In the genomic region with DNA sequence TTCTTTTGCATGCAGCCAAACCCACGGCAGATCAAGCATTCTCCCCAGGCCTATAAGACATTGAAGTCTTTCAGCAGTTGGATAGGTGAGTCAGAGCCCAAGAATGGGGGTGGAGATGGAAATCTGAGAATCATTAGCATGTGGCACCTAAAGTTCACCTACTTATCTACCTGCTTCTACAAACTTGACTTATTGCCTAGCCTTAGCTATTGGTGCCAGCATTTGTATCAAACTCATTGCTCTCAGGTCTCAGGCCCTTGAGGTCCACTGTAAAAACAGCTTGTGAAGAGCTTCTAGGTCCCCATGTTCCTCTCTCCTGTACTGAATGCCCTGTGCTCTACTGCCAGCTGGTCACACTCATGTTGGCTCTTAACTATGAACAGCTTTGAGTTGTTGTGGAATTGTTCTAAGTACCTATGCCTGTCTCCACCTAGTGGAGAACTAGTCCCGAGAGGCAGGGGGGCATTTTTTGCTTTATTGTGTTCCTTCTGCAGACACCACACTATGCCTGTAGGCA, we compare ENCODE assay signal across 1 cellular context.
TF ChIP-seq lines count a peak whose summit lies in the region.

No MANE protein-coding gene starts in this region.

TF ChIP-seq in GM23338, 12 proteins besides CTCF, POLR2A, EP300 and RAD21 (continued from another document):
- TF ChIP-seq, protein P1, sequence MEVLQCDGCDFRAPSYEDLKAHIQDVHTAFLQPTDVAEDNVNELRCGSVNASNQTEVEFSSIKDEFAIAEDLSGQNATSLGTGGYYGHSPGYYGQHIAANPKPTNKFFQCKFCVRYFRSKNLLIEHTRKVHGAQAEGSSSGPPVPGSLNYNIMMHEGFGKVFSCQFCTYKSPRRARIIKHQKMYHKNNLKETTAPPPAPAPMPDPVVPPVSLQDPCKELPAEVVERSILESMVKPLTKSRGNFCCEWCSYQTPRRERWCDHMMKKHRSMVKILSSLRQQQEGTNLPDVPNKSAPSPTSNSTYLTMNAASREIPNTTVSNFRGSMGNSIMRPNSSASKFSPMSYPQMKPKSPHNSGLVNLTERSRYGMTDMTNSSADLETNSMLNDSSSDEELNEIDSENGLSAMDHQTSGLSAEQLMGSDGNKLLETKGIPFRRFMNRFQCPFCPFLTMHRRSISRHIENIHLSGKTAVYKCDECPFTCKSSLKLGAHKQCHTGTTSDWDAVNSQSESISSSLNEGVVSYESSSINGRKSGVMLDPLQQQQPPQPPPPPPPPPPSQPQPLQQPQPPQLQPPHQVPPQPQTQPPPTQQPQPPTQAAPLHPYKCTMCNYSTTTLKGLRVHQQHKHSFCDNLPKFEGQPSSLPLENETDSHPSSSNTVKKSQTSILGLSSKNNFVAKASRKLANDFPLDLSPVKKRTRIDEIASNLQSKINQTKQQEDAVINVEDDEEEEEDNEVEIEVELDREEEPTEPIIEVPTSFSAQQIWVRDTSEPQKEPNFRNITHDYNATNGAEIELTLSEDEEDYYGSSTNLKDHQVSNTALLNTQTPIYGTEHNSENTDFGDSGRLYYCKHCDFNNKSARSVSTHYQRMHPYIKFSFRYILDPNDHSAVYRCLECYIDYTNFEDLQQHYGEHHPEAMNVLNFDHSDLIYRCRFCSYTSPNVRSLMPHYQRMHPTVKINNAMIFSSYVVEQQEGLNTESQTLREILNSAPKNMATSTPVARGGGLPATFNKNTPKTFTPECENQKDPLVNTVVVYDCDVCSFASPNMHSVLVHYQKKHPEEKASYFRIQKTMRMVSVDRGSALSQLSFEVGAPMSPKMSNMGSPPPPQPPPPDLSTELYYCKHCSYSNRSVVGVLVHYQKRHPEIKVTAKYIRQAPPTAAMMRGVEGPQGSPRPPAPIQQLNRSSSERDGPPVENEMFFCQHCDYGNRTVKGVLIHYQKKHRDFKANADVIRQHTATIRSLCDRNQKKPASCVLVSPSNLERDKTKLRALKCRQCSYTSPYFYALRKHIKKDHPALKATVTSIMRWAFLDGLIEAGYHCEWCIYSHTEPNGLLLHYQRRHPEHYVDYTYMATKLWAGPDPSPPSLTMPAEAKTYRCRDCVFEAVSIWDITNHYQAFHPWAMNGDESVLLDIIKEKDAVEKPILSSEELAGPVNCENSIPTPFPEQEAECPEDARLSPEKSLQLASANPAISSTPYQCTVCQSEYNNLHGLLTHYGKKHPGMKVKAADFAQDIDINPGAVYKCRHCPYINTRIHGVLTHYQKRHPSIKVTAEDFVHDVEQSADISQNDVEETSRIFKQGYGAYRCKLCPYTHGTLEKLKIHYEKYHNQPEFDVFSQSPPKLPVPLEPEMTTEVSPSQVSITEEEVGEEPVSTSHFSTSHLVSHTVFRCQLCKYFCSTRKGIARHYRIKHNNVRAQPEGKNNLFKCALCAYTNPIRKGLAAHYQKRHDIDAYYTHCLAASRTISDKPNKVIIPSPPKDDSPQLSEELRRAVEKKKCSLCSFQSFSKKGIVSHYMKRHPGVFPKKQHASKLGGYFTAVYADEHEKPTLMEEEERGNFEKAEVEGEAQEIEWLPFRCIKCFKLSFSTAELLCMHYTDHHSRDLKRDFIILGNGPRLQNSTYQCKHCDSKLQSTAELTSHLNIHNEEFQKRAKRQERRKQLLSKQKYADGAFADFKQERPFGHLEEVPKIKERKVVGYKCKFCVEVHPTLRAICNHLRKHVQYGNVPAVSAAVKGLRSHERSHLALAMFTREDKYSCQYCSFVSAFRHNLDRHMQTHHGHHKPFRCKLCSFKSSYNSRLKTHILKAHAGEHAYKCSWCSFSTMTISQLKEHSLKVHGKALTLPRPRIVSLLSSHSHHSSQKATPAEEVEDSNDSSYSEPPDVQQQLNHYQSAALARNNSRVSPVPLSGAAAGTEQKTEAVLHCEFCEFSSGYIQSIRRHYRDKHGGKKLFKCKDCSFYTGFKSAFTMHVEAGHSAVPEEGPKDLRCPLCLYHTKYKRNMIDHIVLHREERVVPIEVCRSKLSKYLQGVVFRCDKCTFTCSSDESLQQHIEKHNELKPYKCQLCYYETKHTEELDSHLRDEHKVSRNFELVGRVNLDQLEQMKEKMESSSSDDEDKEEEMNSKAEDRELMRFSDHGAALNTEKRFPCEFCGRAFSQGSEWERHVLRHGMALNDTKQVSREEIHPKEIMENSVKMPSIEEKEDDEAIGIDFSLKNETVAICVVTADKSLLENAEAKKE (CRISPR knock-in tag; IDR thresholded peaks at IDR 0.05): no peak
- TF ChIP-seq, protein P2, sequence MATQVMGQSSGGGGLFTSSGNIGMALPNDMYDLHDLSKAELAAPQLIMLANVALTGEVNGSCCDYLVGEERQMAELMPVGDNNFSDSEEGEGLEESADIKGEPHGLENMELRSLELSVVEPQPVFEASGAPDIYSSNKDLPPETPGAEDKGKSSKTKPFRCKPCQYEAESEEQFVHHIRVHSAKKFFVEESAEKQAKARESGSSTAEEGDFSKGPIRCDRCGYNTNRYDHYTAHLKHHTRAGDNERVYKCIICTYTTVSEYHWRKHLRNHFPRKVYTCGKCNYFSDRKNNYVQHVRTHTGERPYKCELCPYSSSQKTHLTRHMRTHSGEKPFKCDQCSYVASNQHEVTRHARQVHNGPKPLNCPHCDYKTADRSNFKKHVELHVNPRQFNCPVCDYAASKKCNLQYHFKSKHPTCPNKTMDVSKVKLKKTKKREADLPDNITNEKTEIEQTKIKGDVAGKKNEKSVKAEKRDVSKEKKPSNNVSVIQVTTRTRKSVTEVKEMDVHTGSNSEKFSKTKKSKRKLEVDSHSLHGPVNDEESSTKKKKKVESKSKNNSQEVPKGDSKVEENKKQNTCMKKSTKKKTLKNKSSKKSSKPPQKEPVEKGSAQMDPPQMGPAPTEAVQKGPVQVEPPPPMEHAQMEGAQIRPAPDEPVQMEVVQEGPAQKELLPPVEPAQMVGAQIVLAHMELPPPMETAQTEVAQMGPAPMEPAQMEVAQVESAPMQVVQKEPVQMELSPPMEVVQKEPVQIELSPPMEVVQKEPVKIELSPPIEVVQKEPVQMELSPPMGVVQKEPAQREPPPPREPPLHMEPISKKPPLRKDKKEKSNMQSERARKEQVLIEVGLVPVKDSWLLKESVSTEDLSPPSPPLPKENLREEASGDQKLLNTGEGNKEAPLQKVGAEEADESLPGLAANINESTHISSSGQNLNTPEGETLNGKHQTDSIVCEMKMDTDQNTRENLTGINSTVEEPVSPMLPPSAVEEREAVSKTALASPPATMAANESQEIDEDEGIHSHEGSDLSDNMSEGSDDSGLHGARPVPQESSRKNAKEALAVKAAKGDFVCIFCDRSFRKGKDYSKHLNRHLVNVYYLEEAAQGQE (IDR thresholded peaks at IDR 0.05; ENCODE audit: unreplicated experiment): no peak
- TF ChIP-seq EZH2 (IDR thresholded peaks at IDR 0.05; ENCODE audit: low read depth, unreplicated experiment): no peak
- no peak for TF ChIP-seq STAT1 (IDR thresholded peaks at IDR 0.05; ENCODE audit: unreplicated experiment)
TF ChIP-seq in GM23338: peak in this region for 0.
